In the genomic region with DNA sequence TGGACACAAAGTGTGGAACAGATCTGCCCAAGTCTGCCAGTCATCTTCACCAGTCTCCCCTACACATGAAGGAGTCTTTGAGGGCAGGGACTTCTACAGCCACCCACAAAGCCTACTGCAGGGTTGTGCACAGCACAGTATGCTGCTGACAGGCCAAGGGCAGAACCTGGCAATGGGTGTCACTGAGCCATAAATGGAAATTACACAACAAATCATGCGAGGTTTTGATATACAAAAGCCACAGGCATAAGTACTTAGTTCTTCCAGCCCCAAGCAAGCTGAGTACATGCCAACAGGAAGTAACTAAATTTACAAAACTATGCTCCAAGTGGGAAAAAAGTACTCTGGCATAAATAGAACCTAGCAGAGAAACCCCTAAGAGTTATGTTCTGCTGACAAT, we compare ENCODE assay signal across 1 cellular context.
TF ChIP-seq lines count a peak whose summit lies in the region.

No MANE protein-coding gene starts in this region.

TF ChIP-seq in HepG2, 621 proteins besides CTCF, POLR2A, EP300 and RAD21:
- TF ChIP-seq AHDC1 (CRISPR knock-in tag; IDR thresholded peaks at IDR 0.05; ENCODE audit: borderline replicate concordance) (no peak), CC2D1A (CRISPR knock-in tag; IDR thresholded peaks at IDR 0.05) (no peak), PBX2 (CRISPR knock-in tag; IDR thresholded peaks at IDR 0.05) (no peak), ZBTB42 (CRISPR knock-in tag; IDR thresholded peaks at IDR 0.05) (no peak), ZNF878 (CRISPR knock-in tag; IDR thresholded peaks at IDR 0.05) (no peak), MED13 (CRISPR knock-in tag; IDR thresholded peaks at IDR 0.05) (no peak)
- TF ChIP-seq, protein P1, sequence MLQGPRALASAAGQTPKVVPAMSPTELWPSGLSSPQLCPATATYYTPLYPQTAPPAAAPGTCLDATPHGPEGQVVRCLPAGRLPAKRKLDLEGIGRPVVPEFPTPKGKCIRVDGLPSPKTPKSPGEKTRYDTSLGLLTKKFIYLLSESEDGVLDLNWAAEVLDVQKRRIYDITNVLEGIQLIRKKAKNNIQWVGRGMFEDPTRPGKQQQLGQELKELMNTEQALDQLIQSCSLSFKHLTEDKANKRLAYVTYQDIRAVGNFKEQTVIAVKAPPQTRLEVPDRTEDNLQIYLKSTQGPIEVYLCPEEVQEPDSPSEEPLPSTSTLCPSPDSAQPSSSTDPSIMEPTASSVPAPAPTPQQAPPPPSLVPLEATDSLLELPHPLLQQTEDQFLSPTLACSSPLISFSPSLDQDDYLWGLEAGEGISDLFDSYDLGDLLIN (CRISPR knock-in tag; IDR thresholded peaks at IDR 0.05; ENCODE audit: borderline replicate concordance): no peak
- TF ChIP-seq, protein P2, sequence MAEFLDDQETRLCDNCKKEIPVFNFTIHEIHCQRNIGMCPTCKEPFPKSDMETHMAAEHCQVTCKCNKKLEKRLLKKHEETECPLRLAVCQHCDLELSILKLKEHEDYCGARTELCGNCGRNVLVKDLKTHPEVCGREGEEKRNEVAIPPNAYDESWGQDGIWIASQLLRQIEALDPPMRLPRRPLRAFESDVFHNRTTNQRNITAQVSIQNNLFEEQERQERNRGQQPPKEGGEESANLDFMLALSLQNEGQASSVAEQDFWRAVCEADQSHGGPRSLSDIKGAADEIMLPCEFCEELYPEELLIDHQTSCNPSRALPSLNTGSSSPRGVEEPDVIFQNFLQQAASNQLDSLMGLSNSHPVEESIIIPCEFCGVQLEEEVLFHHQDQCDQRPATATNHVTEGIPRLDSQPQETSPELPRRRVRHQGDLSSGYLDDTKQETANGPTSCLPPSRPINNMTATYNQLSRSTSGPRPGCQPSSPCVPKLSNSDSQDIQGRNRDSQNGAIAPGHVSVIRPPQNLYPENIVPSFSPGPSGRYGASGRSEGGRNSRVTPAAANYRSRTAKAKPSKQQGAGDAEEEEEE (CRISPR knock-in tag; IDR thresholded peaks at IDR 0.05; ENCODE audit: borderline replicate concordance): no peak
TF ChIP-seq in HepG2: peak in this region for 0.
